In the genomic region with DNA sequence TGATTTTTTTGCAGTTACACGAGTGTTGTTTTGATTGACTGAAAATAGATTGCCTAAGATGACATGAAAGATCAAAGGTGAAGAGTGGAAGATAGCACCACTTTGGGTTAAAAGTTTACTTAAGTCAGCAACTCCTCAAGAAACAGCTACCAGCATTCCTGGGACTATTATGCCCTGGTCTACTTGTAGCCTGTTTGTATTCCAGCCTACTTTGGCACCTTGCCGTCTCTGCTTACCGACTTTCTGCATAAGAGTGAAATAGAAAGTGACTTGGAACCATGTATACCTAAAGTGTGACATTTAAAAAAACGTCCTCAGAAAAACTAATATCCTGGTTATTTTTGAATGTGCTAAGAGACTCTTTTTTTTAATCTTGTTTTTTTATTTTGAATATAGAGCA, we compare ENCODE assay signal across 23 cellular contexts.
"Had no signal": no experiment of that assay in that cellular context is flagged by ENCODE, and none has a peak within 500 bp of the region (broad histone marks: within the 10 kb centered on the region; RNA-seq: fewer than 3 reads in every experiment).

No MANE protein-coding gene starts in this region.

- H3K27me3 ChIP-seq: heart right ventricle, hepatocyte, neural progenitor cell, neutrophil, tibial nerve, vagina had no signal

- H3K4me3 ChIP-seq: heart right ventricle, hepatocyte, mucosa of descending colon, neural progenitor cell, psoas muscle, skin epidermis, tibial nerve, vagina had no signal

- DNase-seq: heart right ventricle; islet precursor cell; midbrain; mucosa of descending colon; naive thymus-derived CD8-positive, alpha-beta T cell; nephron progenitor cell; occipital lobe; psoas muscle; stimulated activated CD4-positive, alpha-beta T cell treated with anti-CD3 and anti-CD28 coated beads, Interleukin-12 subunit alpha, Interleukin-12 subunit beta, amount 100 ng/mL, for 4 hours; stimulated activated CD4-positive, alpha-beta T cell treated with anti-CD3 and anti-CD28 coated beads, Interleukin-15, amount 100 ng/mL, for 24 hours; stimulated activated CD4-positive, alpha-beta T cell treated with anti-CD3 and anti-CD28 coated beads, Interleukin-2, amount 100 ng/mL, for 24 hours; stimulated activated CD4-positive, alpha-beta T cell treated with anti-CD3 and anti-CD28 coated beads, Interleukin-4, amount 100 ng/mL, for 1 hour; stimulated activated naive B cell treated with anti-CD40 and anti-IgM and Interleukin-4, amounts not matched to agents 10 μg/mL and 1 μg/mL and 100 μg/mL, for 72 hours; stimulated activated naive CD8-positive, alpha-beta T cell treated with anti-CD3 and anti-CD28 coated beads, Interleukin-15, Interleukin-2, amounts not matched to agents 100 U/mL and 50 U/mL, for 24 hours; substantia nigra had no signal

- H3K36me3 ChIP-seq: heart right ventricle, neural progenitor cell, neutrophil, tibial nerve, vagina had no signal

- ATAC-seq: heart right ventricle; mucosa of descending colon; naive thymus-derived CD8-positive, alpha-beta T cell; psoas muscle; sciatic nerve; stimulated activated naive B cell treated with anti-CD40 and anti-IgM and Interleukin-4, amounts not matched to agents 10 μg/mL and 1 μg/mL and 100 μg/mL, for 72 hours; stimulated activated naive CD8-positive, alpha-beta T cell treated with anti-CD3 and anti-CD28 coated beads, Interleukin-15, Interleukin-2, amounts not matched to agents 100 U/mL and 50 U/mL, for 24 hours had no signal

- H2AFZ ChIP-seq: hepatocyte, neural progenitor cell, parathyroid adenoma had no signal

- H3K79me2 ChIP-seq: hepatocyte, parathyroid adenoma had no signal

- H3K9me3 ChIP-seq: mucosa of descending colon, neutrophil, psoas muscle, vagina had no signal

- H3K4me1 ChIP-seq: heart right ventricle, neural progenitor cell, parathyroid adenoma, psoas muscle, tibial nerve, vagina had no signal

- H3K4me2 ChIP-seq: hepatocyte, neural progenitor cell had no signal

- H3K9ac ChIP-seq: neural progenitor cell, parathyroid adenoma had no signal

- H3K27ac ChIP-seq: heart right ventricle, hepatocyte, neural progenitor cell, neutrophil, parathyroid adenoma, psoas muscle, skin epidermis, tibial nerve, vagina had no signal
